8 cellular contexts compared by ENCODE assay signal in the genomic region with DNA sequence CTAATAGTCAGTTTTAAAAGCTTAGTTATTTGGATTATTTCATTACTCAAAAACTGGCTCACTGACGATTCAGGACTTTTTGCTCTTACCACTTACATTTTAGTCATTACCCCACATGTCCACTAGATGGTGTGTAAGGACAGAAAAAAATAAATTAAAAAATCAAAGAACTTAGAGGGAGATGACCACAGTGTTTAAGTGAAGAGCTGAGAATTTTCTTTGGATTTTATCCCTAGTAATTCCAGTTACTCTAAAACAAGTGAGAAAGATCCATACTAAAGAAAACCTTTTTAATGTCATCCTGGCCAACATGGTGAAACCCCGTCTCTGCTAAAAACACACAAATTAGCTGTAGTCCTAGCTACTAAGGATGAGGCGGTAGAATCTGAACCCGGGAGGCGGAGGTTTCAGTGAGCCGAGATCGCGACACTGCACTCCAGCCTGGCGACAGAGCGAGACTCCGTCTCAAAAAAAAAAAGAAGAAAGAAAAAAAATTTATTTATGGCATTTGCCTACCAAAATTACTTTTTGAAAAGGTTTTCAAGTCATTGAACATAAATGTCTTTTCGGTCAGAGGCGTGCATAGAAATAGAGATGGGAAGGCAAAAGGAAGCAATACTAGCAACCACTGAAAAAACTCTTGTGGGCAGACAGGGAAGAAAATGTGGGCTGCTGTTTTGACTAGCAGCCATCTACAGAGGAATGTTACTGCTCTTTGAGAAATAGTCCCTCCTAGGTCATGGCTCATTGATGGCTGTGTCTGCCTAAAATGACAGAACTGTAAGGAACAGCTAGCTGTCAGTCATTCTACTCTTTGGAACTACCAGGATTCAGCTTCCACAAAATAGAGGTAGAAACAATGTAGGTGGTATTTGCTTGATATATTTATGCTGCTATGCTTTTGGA. TPM values are rescaled to one million over a fixed set of nuclear protein-coding genes. Genes with fewer than 3 reads are reported as not detected.
A peak's percentile ranks its signal among the peaks of the same experiment; 100 is the strongest.
DNase-seq lines count a peak whose midpoint lies in the region; ATAC-seq and TF ChIP-seq lines count a peak whose summit lies in the region.

No MANE protein-coding gene starts in this region.

- H3K27me3 ChIP-seq in HL-60 (ENCODE audit: insufficient read depth, poor library complexity, severe bottlenecking), result no peaks in the 10 kb centered on the region
- no peaks in the 10 kb centered on the region for H3K27me3 ChIP-seq in naive thymus-derived CD4-positive, alpha-beta T cell (ENCODE audit: control insufficient read depth in 2 of 2, insufficient read depth in 2 of 2, low read length in 2 of 2)

- H3K9me3 Mint-ChIP-seq in naive thymus-derived CD4-positive, alpha-beta T cell, result no peaks in the 10 kb centered on the region

- peak overlapping the region in 9 of 10 donors; percentile 18 to 57 (median 43) for H3K4me3 Mint-ChIP-seq in naive thymus-derived CD4-positive, alpha-beta T cell

- peaks cover 0 to 12% (median 0%) of the 10 kb centered on the region in 7 donors for H3K4me1 Mint-ChIP-seq in naive thymus-derived CD4-positive, alpha-beta T cell

- CTCF ChIA-PET in naive thymus-derived CD4-positive, alpha-beta T cell (lab: Charles Lee), result interaction anchor here (0.6 to 2.5 kb wide), 7 partner anchors 10 to 334 kb away, joined by 3 to 52 read pairs (median 3); no protein-coding TSS in a partner anchor

- POLR2A ChIA-PET in naive thymus-derived CD4-positive, alpha-beta T cell (lab: Charles Lee), result interaction anchor here (0.6 kb wide), 1 partner anchor 78 kb away, joined by 3 read pairs; no protein-coding TSS in a partner anchor

- H3K4me3 ChIP-seq in HL-60 (replicated peaks; ENCODE audit: insufficient read depth, low read length), result no peak overlapping the region
- no peak overlapping the region for H3K4me3 ChIP-seq in naive thymus-derived CD4-positive, alpha-beta T cell (ENCODE audit: low read length)

- TF ChIP-seq CTCF in HL-60 (IDR thresholded peaks at IDR 0.05; ENCODE audit: insufficient read depth, low read length), result peak; percentile 5

- peaks cover 0 to 16% (median 12%) of the 10 kb centered on the region in 5 donors for H3K27me3 Mint-ChIP-seq in naive thymus-derived CD4-positive, alpha-beta T cell

- intact Hi-C loops in Right ventricle myocardium superior (cut with DNase I) (loop anchor here (2.0 kb wide), 1 partner anchor 105 kb away; no protein-coding TSS in a partner anchor), Right ventricle myocardium inferior (cut with DNase I) (loop anchor here (1.0 kb wide), 1 partner anchor 104 kb away; no protein-coding TSS in a partner anchor)
- intact Hi-C loops in naive thymus-derived CD4-positive, alpha-beta T cell (cut with micrococcal nuclease), result loop anchor here (1.0 to 5.0 kb wide), 8 partner anchors 104 to 1610 kb away; no protein-coding TSS in a partner anchor

- DNase-seq in Right ventricle myocardium superior (no peak), Right ventricle myocardium inferior (ENCODE audit: missing footprints) (no peak), HL-60 (ENCODE audit: low read depth in 1 of 2, low spot score in 1 of 2) (peak in 1 of 2 experiments; percentile 3), erythroblast (lab: John Stamatoyannopoulos, UW) (peak; percentile 34 to 63), UCSD-AML1 (lab: John Stamatoyannopoulos, UW; ENCODE audit: unreplicated experiment) (no peak)
- DNase-seq in naive thymus-derived CD4-positive, alpha-beta T cell, result peak in 6 of 9 donors; percentile 11 to 53 (median 40)

- no peaks in the 10 kb centered on the region for H3K36me3 Mint-ChIP-seq in naive thymus-derived CD4-positive, alpha-beta T cell

- H3K36me3 ChIP-seq in naive thymus-derived CD4-positive, alpha-beta T cell (ENCODE audit: control insufficient read depth in 2 of 3, insufficient read depth in 3 of 3, low read length in 3 of 3), result no peaks in the 10 kb centered on the region

- no peak for TF ChIP-seq POLR2A in erythroblast (IDR thresholded peaks at IDR 0.05; ENCODE audit: low read length)

- no peaks in the 10 kb centered on the region for H3K4me1 ChIP-seq in naive thymus-derived CD4-positive, alpha-beta T cell (ENCODE audit: control insufficient read depth in 2 of 2, insufficient read depth in 2 of 2, low read length in 2 of 2)

- ATAC-seq in Right ventricle myocardium superior (ENCODE audit: poor library complexity) (peak; percentile 83), Right ventricle myocardium inferior (no peak), GM21423 (IDR thresholded peaks at IDR 0.05; ENCODE audit: unreplicated experiment) (peak; percentile 62), SK-N-SH treated with all-trans-retinoic acid at 6 μM for 48 hours (peak; percentile 86)
- ATAC-seq in naive thymus-derived CD4-positive, alpha-beta T cell, result peak; percentile 75

- H3K27ac Mint-ChIP-seq in naive thymus-derived CD4-positive, alpha-beta T cell, result no peak overlapping the region

- H3K9me3 ChIP-seq in naive thymus-derived CD4-positive, alpha-beta T cell (ENCODE audit: control insufficient read depth in 2 of 3, low read length in 3 of 3), result no peaks in the 10 kb centered on the region

- H3K27ac ChIP-seq in HL-60 (replicated peaks), result no peak overlapping the region
- no peak overlapping the region for H3K27ac ChIP-seq in naive thymus-derived CD4-positive, alpha-beta T cell (ENCODE audit: low read depth, low read length)

TF ChIP-seq in SK-N-SH treated with all-trans-retinoic acid at 6 μM for 48 hours, 23 proteins besides CTCF, POLR2A, EP300 and RAD21 (continues in another document):
- TF ChIP-seq, protein P1, sequence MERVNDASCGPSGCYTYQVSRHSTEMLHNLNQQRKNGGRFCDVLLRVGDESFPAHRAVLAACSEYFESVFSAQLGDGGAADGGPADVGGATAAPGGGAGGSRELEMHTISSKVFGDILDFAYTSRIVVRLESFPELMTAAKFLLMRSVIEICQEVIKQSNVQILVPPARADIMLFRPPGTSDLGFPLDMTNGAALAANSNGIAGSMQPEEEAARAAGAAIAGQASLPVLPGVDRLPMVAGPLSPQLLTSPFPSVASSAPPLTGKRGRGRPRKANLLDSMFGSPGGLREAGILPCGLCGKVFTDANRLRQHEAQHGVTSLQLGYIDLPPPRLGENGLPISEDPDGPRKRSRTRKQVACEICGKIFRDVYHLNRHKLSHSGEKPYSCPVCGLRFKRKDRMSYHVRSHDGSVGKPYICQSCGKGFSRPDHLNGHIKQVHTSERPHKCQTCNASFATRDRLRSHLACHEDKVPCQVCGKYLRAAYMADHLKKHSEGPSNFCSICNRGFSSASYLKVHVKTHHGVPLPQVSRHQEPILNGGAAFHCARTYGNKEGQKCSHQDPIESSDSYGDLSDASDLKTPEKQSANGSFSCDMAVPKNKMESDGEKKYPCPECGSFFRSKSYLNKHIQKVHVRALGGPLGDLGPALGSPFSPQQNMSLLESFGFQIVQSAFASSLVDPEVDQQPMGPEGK (CRISPR knock-in tag; IDR thresholded peaks at IDR 0.05; ENCODE audit: borderline replicate concordance), result no peak
- TF ChIP-seq PPARA (CRISPR knock-in tag; IDR thresholded peaks at IDR 0.05; ENCODE audit: borderline replicate concordance) (no peak), ZNF8 (CRISPR knock-in tag; IDR thresholded peaks at IDR 0.05) (no peak), ZFP3 (CRISPR knock-in tag; IDR thresholded peaks at IDR 0.05) (no peak), TCF4 (CRISPR knock-in tag; IDR thresholded peaks at IDR 0.05; ENCODE audit: borderline replicate concordance) (no peak), RARB (CRISPR knock-in tag; IDR thresholded peaks at IDR 0.05) (no peak), CSRNP3 (CRISPR knock-in tag; IDR thresholded peaks at IDR 0.05) (no peak), OSR1 (CRISPR knock-in tag; IDR thresholded peaks at IDR 0.05) (no peak), ESRRG (CRISPR knock-in tag; IDR thresholded peaks at IDR 0.05) (no peak), BACH2 (CRISPR knock-in tag; IDR thresholded peaks at IDR 0.05; ENCODE audit: borderline replicate concordance) (no peak), ZNF565 (CRISPR knock-in tag; conservative IDR thresholded peaks at IDR 0.05; ENCODE audit: low read depth) (no peak), ISL1 (CRISPR knock-in tag; IDR thresholded peaks at IDR 0.05) (no peak)
- TF ChIP-seq, protein P2, sequence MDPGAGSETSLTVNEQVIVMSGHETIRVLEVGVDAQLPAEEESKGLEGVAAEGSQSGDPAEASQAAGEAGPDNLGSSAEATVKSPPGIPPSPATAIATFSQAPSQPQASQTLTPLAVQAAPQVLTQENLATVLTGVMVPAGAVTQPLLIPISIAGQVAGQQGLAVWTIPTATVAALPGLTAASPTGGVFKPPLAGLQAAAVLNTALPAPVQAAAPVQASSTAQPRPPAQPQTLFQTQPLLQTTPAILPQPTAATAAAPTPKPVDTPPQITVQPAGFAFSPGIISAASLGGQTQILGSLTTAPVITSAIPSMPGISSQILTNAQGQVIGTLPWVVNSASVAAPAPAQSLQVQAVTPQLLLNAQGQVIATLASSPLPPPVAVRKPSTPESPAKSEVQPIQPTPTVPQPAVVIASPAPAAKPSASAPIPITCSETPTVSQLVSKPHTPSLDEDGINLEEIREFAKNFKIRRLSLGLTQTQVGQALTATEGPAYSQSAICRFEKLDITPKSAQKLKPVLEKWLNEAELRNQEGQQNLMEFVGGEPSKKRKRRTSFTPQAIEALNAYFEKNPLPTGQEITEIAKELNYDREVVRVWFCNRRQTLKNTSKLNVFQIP (CRISPR knock-in tag; IDR thresholded peaks at IDR 0.05; ENCODE audit: borderline replicate concordance, low read depth), result no peak

RNA-seq across cellular contexts. Expression of gene TMPRSS11B, which starts 26.6 kb away (rescaled TPM):
- total RNA-seq in Right ventricle myocardium superior (not detected), Right ventricle myocardium inferior (not detected)
- total RNA-seq in naive thymus-derived CD4-positive, alpha-beta T cell, result not detected
- not detected for polyA plus RNA-seq in naive thymus-derived CD4-positive, alpha-beta T cell

Comparison
In these comparisons a context has a peak if more than half of its experiments do, and no peak if none do; other contexts are left out.
1. DNase-seq: peak in erythroblast (2 of 2) and naive thymus-derived CD4-positive, alpha-beta T cell (6 of 9); none in Right ventricle myocardium superior (single experiment), Right ventricle myocardium inferior (single experiment) and UCSD-AML1 (single experiment).